In the genomic region with DNA sequence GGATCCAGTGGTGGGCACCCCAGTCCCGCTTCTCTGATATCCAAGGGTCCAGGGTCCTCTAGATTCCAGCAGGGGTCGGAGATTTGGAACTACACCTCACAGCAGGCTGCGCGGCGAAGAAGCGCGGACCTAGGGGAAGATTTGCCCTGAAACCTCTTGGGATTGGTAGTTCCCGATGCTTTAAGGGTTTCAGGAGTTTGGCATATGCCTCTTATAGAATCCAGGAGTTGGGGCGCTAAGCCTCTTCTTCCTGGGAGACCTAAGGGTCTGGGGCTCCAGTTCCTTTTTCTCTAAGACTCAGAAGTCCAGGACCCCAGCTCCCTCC, we compare ENCODE assay signal across 8 cellular contexts. TPM values are rescaled to one million over a fixed set of nuclear protein-coding genes. Genes with fewer than 3 reads are reported as not detected.
DNase-seq lines count a peak whose midpoint lies in the region; ATAC-seq, FAIRE-seq and TF ChIP-seq lines count a peak whose summit lies in the region.

No MANE protein-coding gene starts in this region.

- DNase-seq in T-helper 2 cell treated with Interferon-gamma antibody and Interleukin-4, amounts not matched to agents 5 μg/mL and 100 μg/mL, for 36 hours (ENCODE audit: low spot score), result no peak
- DNase-seq in T-helper 2 cell (no peak), substantia nigra (lab: John Stamatoyannopoulos, UW) (no peak), GM12891 (ENCODE audit: insufficient read length, low spot score) (no peak)
- no peak for DNase-seq in activated CD8-positive, alpha-beta T cell treated with anti-CD3 and anti-CD28 coated beads for 36 hours
- DNase-seq in central memory CD4-positive, alpha-beta T cell, result no peak

- POLR2A ChIA-PET in activated CD8-positive, alpha-beta T cell treated with anti-CD3 and anti-CD28 coated beads for 36 hours (lab: Charles Lee), result interaction anchor here (1.0 to 6.7 kb wide), 2 partner anchors 11 to 27 kb away, joined by 3 to 47 read pairs; a partner anchor contains a TSS

- FAIRE-seq in GM12891 (lab: Jason Lieb, UNC), result no peak

- no peak for TF ChIP-seq POLR2A in GM12891 (IDR thresholded peaks at IDR 0.05; ENCODE audit: low read depth, low read length)

- H3K9ac ChIP-seq in iPS-20b (ENCODE audit: low read depth, low read length), result peak overlapping the region; percentile 91

- no peaks in the 10 kb centered on the region for H3K9me3 ChIP-seq in iPS-20b (ENCODE audit: insufficient read depth, low read depth, low read length)

- no peaks in the 10 kb centered on the region for H3K9me3 Mint-ChIP-seq in T-helper 2 cell treated with Interferon-gamma antibody and Interleukin-4, amounts not matched to agents 5 μg/mL and 100 μg/mL, for 36 hours
- H3K9me3 Mint-ChIP-seq in activated CD8-positive, alpha-beta T cell treated with anti-CD3 and anti-CD28 coated beads for 36 hours, result no peaks in the 10 kb centered on the region

- peaks cover 32% of the 10 kb centered on the region for H3K36me3 Mint-ChIP-seq in T-helper 2 cell treated with Interferon-gamma antibody and Interleukin-4, amounts not matched to agents 5 μg/mL and 100 μg/mL, for 36 hours (ENCODE audit: low read depth)
- H3K36me3 Mint-ChIP-seq in activated CD8-positive, alpha-beta T cell treated with anti-CD3 and anti-CD28 coated beads for 36 hours (ENCODE audit: low read depth), result peaks cover 21% of the 10 kb centered on the region

- H3K4me1 ChIP-seq in iPS-20b (ENCODE audit: insufficient read depth, low read length), result no peaks in the 10 kb centered on the region; the same call in 1 of the 2 replicates

- H3K4me3 Mint-ChIP-seq in T-helper 2 cell treated with Interferon-gamma antibody and Interleukin-4, amounts not matched to agents 5 μg/mL and 100 μg/mL, for 36 hours, result peak overlapping the region; percentile 98
- H3K4me3 Mint-ChIP-seq in activated CD8-positive, alpha-beta T cell treated with anti-CD3 and anti-CD28 coated beads for 36 hours, result peak overlapping the region; percentile 94

- intact Hi-C loops in activated CD8-positive, alpha-beta T cell treated with anti-CD3 and anti-CD28 coated beads for 36 hours (cut with micrococcal nuclease), result no loop called here

- ATAC-seq in activated CD8-positive, alpha-beta T cell treated with anti-CD3 and anti-CD28 coated beads for 36 hours, result no peak
- ATAC-seq in GM21515 (IDR thresholded peaks at IDR 0.05; ENCODE audit: unreplicated experiment), result no peak

- H3K27ac ChIP-seq in iPS-20b (ENCODE audit: low read length) (no peak overlapping the region), substantia nigra (ENCODE audit: low read depth, low read length, poor library complexity, severe bottlenecking) (peak overlapping the region; percentile 88)

- H3K27ac Mint-ChIP-seq in T-helper 2 cell treated with Interferon-gamma antibody and Interleukin-4, amounts not matched to agents 5 μg/mL and 100 μg/mL, for 36 hours, result peak overlapping the region; percentile 96
- H3K27ac Mint-ChIP-seq in activated CD8-positive, alpha-beta T cell treated with anti-CD3 and anti-CD28 coated beads for 36 hours, result peak overlapping the region; percentile 91

- H3K4me1 Mint-ChIP-seq in T-helper 2 cell treated with Interferon-gamma antibody and Interleukin-4, amounts not matched to agents 5 μg/mL and 100 μg/mL, for 36 hours (ENCODE audit: low read depth), result peaks cover 29% of the 10 kb centered on the region
- H3K4me1 Mint-ChIP-seq in activated CD8-positive, alpha-beta T cell treated with anti-CD3 and anti-CD28 coated beads for 36 hours (ENCODE audit: low read depth), result peaks cover 28% of the 10 kb centered on the region

- H3K27me3 ChIP-seq in iPS-20b (ENCODE audit: insufficient read depth, low read length), result no peaks in the 10 kb centered on the region

- peaks cover 53% of the 10 kb centered on the region for H3K36me3 ChIP-seq in iPS-20b (ENCODE audit: insufficient read depth, low read depth, low read length)

- H3K4me3 ChIP-seq in iPS-20b (ENCODE audit: low read length), result peak overlapping the region; percentile 88

- no peak for TF ChIP-seq CTCF in activated CD8-positive, alpha-beta T cell treated with anti-CD3 and anti-CD28 coated beads for 36 hours (IDR thresholded peaks at IDR 0.05)

- no peaks in the 10 kb centered on the region for H3K27me3 Mint-ChIP-seq in T-helper 2 cell treated with Interferon-gamma antibody and Interleukin-4, amounts not matched to agents 5 μg/mL and 100 μg/mL, for 36 hours (ENCODE audit: low read depth)
- H3K27me3 Mint-ChIP-seq in activated CD8-positive, alpha-beta T cell treated with anti-CD3 and anti-CD28 coated beads for 36 hours, result no peaks in the 10 kb centered on the region

- CTCF ChIA-PET in activated CD8-positive, alpha-beta T cell treated with anti-CD3 and anti-CD28 coated beads for 36 hours (lab: Charles Lee), result interaction anchor here (1.4 to 1.7 kb wide), 2 partner anchors 10 to 12 kb away, joined by 6 to 13 read pairs; no protein-coding TSS in a partner anchor

TF ChIP-seq in GM12891, 5 proteins besides CTCF, POLR2A, EP300 and RAD21:
- no peak for TF ChIP-seq POLR2AphosphoS5 (IDR thresholded peaks at IDR 0.05; ENCODE audit: low read depth, low read length)
- no peak for TF ChIP-seq POU2F2 (IDR thresholded peaks at IDR 0.05; ENCODE audit: low read depth, low read length)
- TF ChIP-seq PAX5 (IDR thresholded peaks at IDR 0.05; ENCODE audit: insufficient read depth, low read length, severe bottlenecking), result no peak
- no peak for TF ChIP-seq SPI1 (IDR thresholded peaks at IDR 0.05; ENCODE audit: low read depth, low read length)
- no peak for TF ChIP-seq TAF1 (IDR thresholded peaks at IDR 0.05; ENCODE audit: low read depth, low read length)

RNA-seq across cellular contexts. Expression of a gene that starts 0.3 kb away (rescaled TPM):
- 10 to 100 TPM; 63.4 to 64.6 TPM for total RNA-seq in activated CD8-positive, alpha-beta T cell treated with anti-CD3 and anti-CD28 coated beads for 36 hours
- polyA plus RNA-seq in GM12891 (2012; ENCODE audit: low read depth, missing spikeins), result 49.7 TPM

RNA-seq across cellular contexts. Expression of a gene that starts 0.4 kb away (rescaled TPM):
- total RNA-seq in activated CD8-positive, alpha-beta T cell treated with anti-CD3 and anti-CD28 coated beads for 36 hours, result 100 to 1,000 TPM in 1 of 2 experiments, 10 to 100 TPM in 1; 90.8 to 108 TPM
- 99.2 TPM for polyA plus RNA-seq in GM12891 (2012; ENCODE audit: low read depth, missing spikeins)

RNA-seq across cellular contexts. Expression of a gene that starts 11.0 kb away (rescaled TPM):
- 100 to 1,000 TPM; 419 to 437 TPM for total RNA-seq in activated CD8-positive, alpha-beta T cell treated with anti-CD3 and anti-CD28 coated beads for 36 hours
- polyA plus RNA-seq in GM12891 (2012; ENCODE audit: low read depth, missing spikeins), result 282 TPM

RNA-seq across cellular contexts. Expression of a gene that starts 23.3 kb away (rescaled TPM):
- total RNA-seq in activated CD8-positive, alpha-beta T cell treated with anti-CD3 and anti-CD28 coated beads for 36 hours, result 1 to 10 TPM; 5.2 to 6.2 TPM
- 5.5 TPM for polyA plus RNA-seq in GM12891 (2012; ENCODE audit: low read depth, missing spikeins)

RNA-seq across cellular contexts. Expression of a gene that starts 24.1 kb away (rescaled TPM):
- 10 to 100 TPM; 54.5 to 57.2 TPM for total RNA-seq in activated CD8-positive, alpha-beta T cell treated with anti-CD3 and anti-CD28 coated beads for 36 hours
- 18.5 TPM for polyA plus RNA-seq in GM12891 (2012; ENCODE audit: low read depth, missing spikeins)
